In the genomic region with DNA sequence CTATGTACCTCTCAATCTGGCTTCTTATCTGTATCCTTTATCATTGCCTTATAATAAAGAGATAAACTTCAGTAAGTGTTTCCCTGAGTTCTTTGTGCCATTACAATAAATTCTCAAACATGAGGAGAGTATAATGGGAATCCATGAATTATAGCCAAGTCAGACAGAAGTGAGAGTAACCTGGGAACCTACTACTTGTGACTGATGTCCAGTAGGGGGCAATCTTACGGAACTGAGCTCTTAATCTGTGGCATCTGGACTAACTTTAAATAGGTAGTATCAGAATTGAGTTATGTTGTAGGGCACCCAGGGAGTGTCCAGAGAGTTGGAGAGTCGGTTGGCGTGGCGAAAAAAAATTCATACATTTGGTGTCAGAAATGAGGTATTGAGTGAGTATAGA, we compare ENCODE assay signal across 11 cellular contexts.
DNase-seq lines count a peak whose midpoint lies in the region; ATAC-seq and TF ChIP-seq lines count a peak whose summit lies in the region.
"Had no signal": no experiment of that assay in that cellular context is flagged by ENCODE, and none has a peak within 500 bp of the region (broad histone marks: within the 10 kb centered on the region; RNA-seq: fewer than 3 reads in every experiment).

No MANE protein-coding gene starts in this region.

- H3K9ac ChIP-seq in endodermal cell (ENCODE audit: extremely low read depth, low read length, poor library complexity, severe bottlenecking): no peak overlapping the region

- 62 to 78% methylated on average over 3 to 4 of the region's 4 CpGs for WGBS in endodermal cell (ENCODE audit: insufficient coverage in 1 of 2, insufficient read length in 1 of 2), 2 experiments

- no peaks in the 10 kb centered on the region for H3K4me1 ChIP-seq in endodermal cell (ENCODE audit: control insufficient read depth, insufficient read depth, low read length)

- no peak overlapping the region for H3K4me3 ChIP-seq in endodermal cell (ENCODE audit: low read length)
- H3K4me3 ChIP-seq: cardiac muscle cell had no signal

- H3K4me1 Mint-ChIP-seq in endodermal cell: no peaks in the 10 kb centered on the region
- H3K4me1 Mint-ChIP-seq in activated T-cell treated with anti-CD3 and anti-CD28 coated beads, Interleukin-2, amount 50 U/mL, for 24 hours (ENCODE audit: low read depth): no peaks in the 10 kb centered on the region
- H3K4me1 Mint-ChIP-seq: naive B cell had no signal

- H3K36me3 ChIP-seq in endodermal cell (ENCODE audit: control insufficient read depth, insufficient read depth, low read length): no peaks in the 10 kb centered on the region
- H3K36me3 ChIP-seq: cardiac muscle cell had no signal

- H3K4me3 Mint-ChIP-seq in endodermal cell: no peak overlapping the region
- no peak overlapping the region for H3K4me3 Mint-ChIP-seq in activated T-cell treated with anti-CD3 and anti-CD28 coated beads, Interleukin-2, amount 50 U/mL, for 24 hours
- H3K4me3 Mint-ChIP-seq: naive B cell; stimulated activated naive CD8-positive, alpha-beta T cell treated with anti-CD3 and anti-CD28 coated beads, Interleukin-15, Interleukin-2, amounts not matched to agents 100 ng/mL and 50 ng/mL, for 24 hours had no signal

- no peaks in the 10 kb centered on the region for H3K9me3 ChIP-seq in endodermal cell (ENCODE audit: control insufficient read depth, low read length)

- DNase-seq in AML-193 (lab: John Stamatoyannopoulos, UW) (peak; percentile 54 to 70), NCI-H1694 (lab: John Stamatoyannopoulos, UW) (peak; percentile 37), endodermal cell (peak; percentile 63)
- no peak for DNase-seq in stimulated activated CD4-positive, alpha-beta T cell treated with anti-CD3 and anti-CD28 coated beads, Interleukin-12 subunit alpha, Interleukin-12 subunit beta, amount 100 ng/mL, for 4 hours
- DNase-seq in activated T-cell treated with anti-CD3 and anti-CD28 coated beads, Interleukin-2, amount 50 U/mL, for 24 hours: no peak
- no peak for DNase-seq in activated CD4-positive, CD25-positive, alpha-beta regulatory T cell treated with anti-CD3 and anti-CD28 coated beads, Interleukin-2, amount 50 U/mL, for 72 hours
- DNase-seq: naive B cell had no signal

- peak; percentile 47 for ATAC-seq in GM19463 (IDR thresholded peaks at IDR 0.05; ENCODE audit: unreplicated experiment)
- ATAC-seq in activated CD4-positive, CD25-positive, alpha-beta regulatory T cell treated with anti-CD3 and anti-CD28 coated beads, Interleukin-2, amount 50 U/mL, for 24 hours: no peak

- no peaks in the 10 kb centered on the region for H3K27me3 Mint-ChIP-seq in endodermal cell (ENCODE audit: insufficient read depth)
- no peaks in the 10 kb centered on the region for H3K27me3 Mint-ChIP-seq in activated T-cell treated with anti-CD3 and anti-CD28 coated beads, Interleukin-2, amount 50 U/mL, for 24 hours
- H3K27me3 Mint-ChIP-seq: naive B cell; stimulated activated naive CD8-positive, alpha-beta T cell treated with anti-CD3 and anti-CD28 coated beads, Interleukin-15, Interleukin-2, amounts not matched to agents 100 ng/mL and 50 ng/mL, for 24 hours had no signal

- no peaks in the 10 kb centered on the region for H3K9me3 Mint-ChIP-seq in endodermal cell
- peaks cover 3% of the 10 kb centered on the region for H3K9me3 Mint-ChIP-seq in activated T-cell treated with anti-CD3 and anti-CD28 coated beads, Interleukin-2, amount 50 U/mL, for 24 hours

- TF ChIP-seq CTCF in endodermal cell (conservative IDR thresholded peaks at IDR 0.05): peak; percentile 88

- no peaks in the 10 kb centered on the region for H3K36me3 Mint-ChIP-seq in endodermal cell (ENCODE audit: low read depth)
- no peaks in the 10 kb centered on the region for H3K36me3 Mint-ChIP-seq in activated T-cell treated with anti-CD3 and anti-CD28 coated beads, Interleukin-2, amount 50 U/mL, for 24 hours (ENCODE audit: low read depth)
- H3K36me3 Mint-ChIP-seq: naive B cell had no signal

- H3K27ac Mint-ChIP-seq in endodermal cell: no peak overlapping the region
- no peak overlapping the region for H3K27ac Mint-ChIP-seq in activated T-cell treated with anti-CD3 and anti-CD28 coated beads, Interleukin-2, amount 50 U/mL, for 24 hours
- H3K27ac Mint-ChIP-seq: naive B cell; stimulated activated naive CD8-positive, alpha-beta T cell treated with anti-CD3 and anti-CD28 coated beads, Interleukin-15, Interleukin-2, amounts not matched to agents 100 ng/mL and 50 ng/mL, for 24 hours had no signal

- H3K27me3 ChIP-seq in endodermal cell (ENCODE audit: control insufficient read depth, insufficient read depth, low read length, poor library complexity, severe bottlenecking): no peaks in the 10 kb centered on the region
- H3K27me3 ChIP-seq: cardiac muscle cell had no signal

- no peak overlapping the region for H3K27ac ChIP-seq in endodermal cell (ENCODE audit: low read depth, low read length)
- H3K27ac ChIP-seq: cardiac muscle cell had no signal

Comparison
In these comparisons a context has a peak if more than half of its experiments do, and no peak if none do; other contexts are left out.
1. DNase-seq: peak in AML-193 (2 of 2), NCI-H1694 (single experiment) and endodermal cell (single experiment); none in stimulated activated CD4-positive, alpha-beta T cell treated with anti-CD3 and anti-CD28 coated beads, Interleukin-12 subunit alpha, Interleukin-12 subunit beta, amount 100 ng/mL, for 4 hours (single experiment), activated T-cell treated with anti-CD3 and anti-CD28 coated beads, Interleukin-2, amount 50 U/mL, for 24 hours (single experiment) and activated CD4-positive, CD25-positive, alpha-beta regulatory T cell treated with anti-CD3 and anti-CD28 coated beads, Interleukin-2, amount 50 U/mL, for 72 hours (single experiment).